Comparison of ENCODE assay signal across 19 cellular contexts in the genomic region with DNA sequence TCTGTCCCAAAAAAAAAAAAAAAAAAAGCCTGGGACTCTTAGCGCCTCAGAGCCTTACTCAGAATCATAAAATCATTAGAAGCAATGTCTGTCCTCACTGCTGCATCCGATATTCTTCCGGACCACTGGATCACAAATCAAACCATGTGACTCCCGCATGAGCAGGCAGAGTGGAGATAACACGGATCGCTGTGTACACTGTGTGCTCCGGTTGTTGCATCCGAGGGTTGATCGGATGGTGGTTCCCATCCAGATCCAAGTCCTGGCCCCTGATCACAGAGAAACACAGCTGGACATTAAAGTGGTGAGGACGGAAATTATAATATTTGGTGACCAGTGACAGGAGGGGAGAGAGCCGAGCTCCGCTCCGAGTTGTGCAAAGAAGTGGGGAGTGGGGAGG. TPM values are rescaled to one million over a fixed set of nuclear protein-coding genes. Genes with fewer than 3 reads are reported as not detected.
DNase-seq lines count a peak whose midpoint lies in the region; ATAC-seq and TF ChIP-seq lines count a peak whose summit lies in the region.
"Had no signal": no experiment of that assay in that cellular context is flagged by ENCODE, and none has a peak within 500 bp of the region (broad histone marks: within the 10 kb centered on the region; RNA-seq: fewer than 3 reads in every experiment).

No MANE protein-coding gene starts in this region.

- DNase-seq in left cardiac atrium = peak; percentile 17
- no peak for DNase-seq in progenitor cell of endocrine pancreas (ENCODE audit: low spot score, unreplicated experiment)
- DNase-seq in NCI-H2029 (lab: John Stamatoyannopoulos, UW) = no peak
- DNase-seq in GM23248 = no peak
- DNase-seq in kidney glomerular epithelial cell (lab: John Stamatoyannopoulos, UW) = no peak
- DNase-seq: activated CD4-positive, alpha-beta T cell treated with anti-CD3 and anti-CD28 coated beads, Interleukin-2, amount 50 U/mL, for 4 hours; activated gamma-delta T cell treated with Interleukin-2 at 50 U/mL for 16 hours; COR-L47; effector CD8-positive, alpha-beta T cell; NCI-H1436; stimulated activated CD4-positive, alpha-beta T cell treated with anti-CD3 and anti-CD28 coated beads, Interleukin-4, amount 100 ng/mL, for 4 hours; stomach; trophoblast cell had no signal

- H3K36me3 ChIP-seq in HEK293 (ENCODE audit: control insufficient read depth in 2 of 2, insufficient read depth in 1 of 2, low read length in 2 of 2) (peaks cover 0 to 10% of the 10 kb centered on the region in 2 experiments; a peak in 2 of 3 replicates), GM23248 (ENCODE audit: low read depth) (peaks cover 4% of the 10 kb centered on the region; the same call in 1 of the 2 replicates)

- 0 out of 2 replicates have a peak, but pooled peaks cover 2% of the 10 kb centered on the region for H3K4me1 ChIP-seq in HEK293 (ENCODE audit: control insufficient read depth, insufficient read depth, low read length)
- peaks cover 31% of the 10 kb centered on the region for H3K4me1 ChIP-seq in GM23248 (ENCODE audit: insufficient read depth)

- H3K79me2 ChIP-seq in GM23248 (ENCODE audit: insufficient read depth) = peaks cover 56% of the 10 kb centered on the region

- 89 to 91% methylated on average over 13 of the region's 13 CpGs for WGBS in GM23248 (ENCODE audit: low coverage in 1 of 2, low lambda C conversion rate in 2 of 2, missing lambda C conversion rate in 2 of 2), 2 experiments

- no peak overlapping the region for H3K4me3 Mint-ChIP-seq in activated T-helper 17 cell treated with anti-CD3 and anti-CD28 coated beads, Interleukin-2, amount 50 U/mL, for 72 hours
- H3K4me3 Mint-ChIP-seq in progenitor cell of endocrine pancreas (ENCODE audit: low read depth) = no peak overlapping the region
- H3K4me3 Mint-ChIP-seq: B cell; central memory CD8-positive, alpha-beta T cell; IgD-negative memory B cell had no signal

- H3K27me3 Mint-ChIP-seq in activated T-helper 17 cell treated with anti-CD3 and anti-CD28 coated beads, Interleukin-2, amount 50 U/mL, for 72 hours = no peaks in the 10 kb centered on the region
- no peaks in the 10 kb centered on the region for H3K27me3 Mint-ChIP-seq in progenitor cell of endocrine pancreas
- H3K27me3 Mint-ChIP-seq: B cell; central memory CD8-positive, alpha-beta T cell; IgD-negative memory B cell had no signal

- POLR2A ChIA-PET in HEK293 (lab: Yijun Ruan, JAX) = interaction anchor here (0.7 kb wide), 1 partner anchor 30 kb away, joined by 7 read pairs; no protein-coding TSS in a partner anchor

- H2AFZ ChIP-seq in GM23248 = no peak overlapping the region

- H3K4me2 ChIP-seq in GM23248 (ENCODE audit: unreplicated experiment) = no peak overlapping the region

- peaks cover 16% of the 10 kb centered on the region; the same call in 1 of the 2 replicates for H3F3A ChIP-seq in GM23248 (ENCODE audit: insufficient read depth)

- no peaks in the 10 kb centered on the region for H3K9me3 Mint-ChIP-seq in activated T-helper 17 cell treated with anti-CD3 and anti-CD28 coated beads, Interleukin-2, amount 50 U/mL, for 72 hours
- no peaks in the 10 kb centered on the region for H3K9me3 Mint-ChIP-seq in progenitor cell of endocrine pancreas (ENCODE audit: low read depth)
- H3K9me3 Mint-ChIP-seq: central memory CD8-positive, alpha-beta T cell; IgD-negative memory B cell had no signal

- no peaks in the 10 kb centered on the region for H3K27me3 ChIP-seq in GM23248 (replicated peaks; ENCODE audit: insufficient read depth)
- H3K27me3 ChIP-seq: stomach had no signal

- H3K9me3 ChIP-seq in HEK293 (ENCODE audit: control insufficient read depth, insufficient read depth, low read depth, low read length) = no peaks in the 10 kb centered on the region
- no peaks in the 10 kb centered on the region for H3K9me3 ChIP-seq in GM23248 (ENCODE audit: low read depth)
- H3K9me3 ChIP-seq: stomach had no signal

- in situ Hi-C loops in GM23248 (cut with MboI) = no loop called here

- H3K4me3 ChIP-seq in HEK293 (ENCODE audit: low read depth, low read length) (no peak overlapping the region), GM23248 (no peak overlapping the region)
- H3K4me3 ChIP-seq: stomach had no signal

- H4K20me1 ChIP-seq in GM23248 (ENCODE audit: insufficient read depth) = no peaks in the 10 kb centered on the region

- no peak overlapping the region for H3K27ac ChIP-seq in HEK293 (ENCODE audit: extremely low read depth, low read depth, low read length)
- H3K27ac ChIP-seq in GM23248 = no peak overlapping the region
- H3K27ac ChIP-seq: HL-60 had no signal

- peaks cover 13% of the 10 kb centered on the region for H3K4me1 Mint-ChIP-seq in activated T-helper 17 cell treated with anti-CD3 and anti-CD28 coated beads, Interleukin-2, amount 50 U/mL, for 72 hours
- peaks cover 7% of the 10 kb centered on the region for H3K4me1 Mint-ChIP-seq in progenitor cell of endocrine pancreas (ENCODE audit: low read depth)

- TF ChIP-seq CTCF in HEK293 (tag by site-specific recombination; IDR thresholded peaks at IDR 0.05) (no peak), progenitor cell of endocrine pancreas (IDR thresholded peaks at IDR 0.05; ENCODE audit: unreplicated experiment) (no peak)

- peak overlapping the region; percentile 75 for H3K27ac Mint-ChIP-seq in activated T-helper 17 cell treated with anti-CD3 and anti-CD28 coated beads, Interleukin-2, amount 50 U/mL, for 72 hours
- peak overlapping the region; percentile 67 for H3K27ac Mint-ChIP-seq in progenitor cell of endocrine pancreas
- H3K27ac Mint-ChIP-seq: B cell, IgD-negative memory B cell had no signal

- intact Hi-C loops in left cardiac atrium (cut with DNase I) = no loop called here

- no peaks in the 10 kb centered on the region for H3K9me2 ChIP-seq in GM23248 (ENCODE audit: insufficient read depth)

- CTCF ChIA-PET in HEK293 (lab: Yijun Ruan, JAX) = interaction anchor here (0.8 kb wide), 1 partner anchor 159 kb away, joined by 3 read pairs; no protein-coding TSS in a partner anchor

- peaks cover 23% of the 10 kb centered on the region for H3K36me3 Mint-ChIP-seq in activated T-helper 17 cell treated with anti-CD3 and anti-CD28 coated beads, Interleukin-2, amount 50 U/mL, for 72 hours (ENCODE audit: low read depth)
- no peaks in the 10 kb centered on the region for H3K36me3 Mint-ChIP-seq in progenitor cell of endocrine pancreas (ENCODE audit: insufficient read depth)
- H3K36me3 Mint-ChIP-seq: IgD-negative memory B cell had no signal

- no peak overlapping the region for H3K9ac ChIP-seq in GM23248

- ATAC-seq in activated T-helper 17 cell treated with anti-CD3 and anti-CD28 coated beads, Interleukin-2, amount 50 U/mL, for 72 hours (replicated peaks) = no peak
- ATAC-seq in left cardiac atrium = no peak

TF ChIP-seq in HEK293, 187 proteins besides CTCF, POLR2A, EP300 and RAD21 (continues in another document):
- TF ChIP-seq IKZF3 (tag by site-specific recombination; IDR thresholded peaks at IDR 0.05) (0 out of 2 replicates have a peak, but pooled peaks have one; percentile 10), HOXC10 (CRISPR knock-in tag; IDR thresholded peaks at IDR 0.05) (no peak), KLF9 (tag by site-specific recombination; IDR thresholded peaks at IDR 0.05; ENCODE audit: low read depth) (no peak), ZNF645 (tag by site-specific recombination; IDR thresholded peaks at IDR 0.05) (no peak), HOXA7 (CRISPR knock-in tag; IDR thresholded peaks at IDR 0.05; ENCODE audit: borderline replicate concordance) (no peak)

RNA-seq across cellular contexts. Expression of gene TXNRD2, which starts 9.7 kb away (rescaled TPM):
- 10 to 100 TPM; 14.1 to 21.4 TPM for total RNA-seq in activated T-helper 17 cell treated with anti-CD3 and anti-CD28 coated beads, Interleukin-2, amount 50 U/mL, for 72 hours
- total RNA-seq in left cardiac atrium (10 to 100 TPM; 22.7 to 29.6 TPM), progenitor cell of endocrine pancreas (14.0 and 14.3 TPM in 2 replicates)
- 20.1 and 38.4 TPM in 2 replicates for total RNA-seq in GM23248 (2014; rRNA removed; shearing (Covaris generic))
- polyA plus RNA-seq in GM23248 (2016; fragmentation: Nextera tagmentation; extraction: Ambion mirVana) = 24.8 and 25.7 TPM in 2 replicates

RNA-seq across cellular contexts. Expression of gene COMT, which starts 9.8 kb away (rescaled TPM):
- 100 to 1,000 TPM in 1 of 2 donors, 10 to 100 TPM in 1; 53.4 to 133 TPM for total RNA-seq in activated T-helper 17 cell treated with anti-CD3 and anti-CD28 coated beads, Interleukin-2, amount 50 U/mL, for 72 hours
- 100 to 1,000 TPM; 101 to 103 TPM for total RNA-seq in left cardiac atrium
- total RNA-seq in progenitor cell of endocrine pancreas = 48.7 and 58.2 TPM in 2 replicates
- 423 and 490 TPM in 2 replicates for total RNA-seq in GM23248 (2014; rRNA removed; shearing (Covaris generic))
- polyA plus RNA-seq in GM23248 (2016; fragmentation: Nextera tagmentation; extraction: Ambion mirVana) = 508 and 537 TPM in 2 replicates
